Comparison of ENCODE assay signal across 1 cellular context in the genomic region with DNA sequence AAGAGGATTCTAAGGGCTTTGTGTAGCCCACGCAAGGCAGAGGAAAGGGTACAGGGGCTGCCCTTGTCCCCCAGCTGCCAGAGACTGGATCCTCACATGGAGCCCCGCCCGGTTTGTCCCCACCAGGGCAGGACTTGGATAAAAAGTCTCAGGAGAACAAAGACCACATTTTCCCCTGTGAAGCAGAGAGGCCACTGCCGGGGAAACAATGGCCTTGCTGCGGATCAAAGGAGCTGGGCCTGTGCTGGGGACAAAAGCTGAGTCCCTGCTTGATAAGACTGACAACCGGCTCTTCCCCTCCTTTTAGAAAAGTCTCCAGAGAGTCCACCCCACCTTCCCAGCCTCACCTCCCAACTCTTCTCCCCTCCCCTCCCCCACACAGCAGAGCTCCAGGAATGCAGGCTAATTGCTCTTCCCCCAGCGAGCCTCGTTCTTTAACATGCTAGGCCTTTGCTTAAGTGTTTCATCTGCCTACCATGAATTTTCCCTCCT.
TF ChIP-seq lines count a peak whose summit lies in the region.

No MANE protein-coding gene starts in this region.

TF ChIP-seq in HepG2, 621 proteins besides CTCF, POLR2A, EP300 and RAD21 (continued from another document and continues in another):
- no peak for TF ChIP-seq CEBPZ (IDR thresholded peaks at IDR 0.05; ENCODE audit: low read length)
- TF ChIP-seq, protein P1, sequence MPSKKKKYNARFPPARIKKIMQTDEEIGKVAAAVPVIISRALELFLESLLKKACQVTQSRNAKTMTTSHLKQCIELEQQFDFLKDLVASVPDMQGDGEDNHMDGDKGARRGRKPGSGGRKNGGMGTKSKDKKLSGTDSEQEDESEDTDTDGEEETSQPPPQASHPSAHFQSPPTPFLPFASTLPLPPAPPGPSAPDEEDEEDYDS (CRISPR knock-in tag; IDR thresholded peaks at IDR 0.05), result 0 out of 2 replicates have a peak, but pooled peaks have one; percentile 45
- TF ChIP-seq TOPORS (CRISPR knock-in tag; IDR thresholded peaks at IDR 0.05), result no peak
- TF ChIP-seq, protein P2, sequence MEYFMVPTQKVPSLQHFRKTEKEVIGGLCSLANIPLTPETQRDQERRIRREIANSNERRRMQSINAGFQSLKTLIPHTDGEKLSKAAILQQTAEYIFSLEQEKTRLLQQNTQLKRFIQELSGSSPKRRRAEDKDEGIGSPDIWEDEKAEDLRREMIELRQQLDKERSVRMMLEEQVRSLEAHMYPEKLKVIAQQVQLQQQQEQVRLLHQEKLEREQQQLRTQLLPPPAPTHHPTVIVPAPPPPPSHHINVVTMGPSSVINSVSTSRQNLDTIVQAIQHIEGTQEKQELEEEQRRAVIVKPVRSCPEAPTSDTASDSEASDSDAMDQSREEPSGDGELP (IDR thresholded peaks at IDR 0.05; ENCODE audit: borderline replicate concordance, low read depth), result no peak; the same call in 1 of the 2 replicates
- no peak for TF ChIP-seq RBM22 (optimal IDR thresholded peaks at IDR 0.05; ENCODE audit: low read length)
- TF ChIP-seq MYPOP (CRISPR knock-in tag; IDR thresholded peaks at IDR 0.05), result no peak
- TF ChIP-seq ATF1 (CRISPR knock-in tag; IDR thresholded peaks at IDR 0.05), result peak; percentile 15; the same call in 1 of the 2 replicates
- TF ChIP-seq, protein P3, sequence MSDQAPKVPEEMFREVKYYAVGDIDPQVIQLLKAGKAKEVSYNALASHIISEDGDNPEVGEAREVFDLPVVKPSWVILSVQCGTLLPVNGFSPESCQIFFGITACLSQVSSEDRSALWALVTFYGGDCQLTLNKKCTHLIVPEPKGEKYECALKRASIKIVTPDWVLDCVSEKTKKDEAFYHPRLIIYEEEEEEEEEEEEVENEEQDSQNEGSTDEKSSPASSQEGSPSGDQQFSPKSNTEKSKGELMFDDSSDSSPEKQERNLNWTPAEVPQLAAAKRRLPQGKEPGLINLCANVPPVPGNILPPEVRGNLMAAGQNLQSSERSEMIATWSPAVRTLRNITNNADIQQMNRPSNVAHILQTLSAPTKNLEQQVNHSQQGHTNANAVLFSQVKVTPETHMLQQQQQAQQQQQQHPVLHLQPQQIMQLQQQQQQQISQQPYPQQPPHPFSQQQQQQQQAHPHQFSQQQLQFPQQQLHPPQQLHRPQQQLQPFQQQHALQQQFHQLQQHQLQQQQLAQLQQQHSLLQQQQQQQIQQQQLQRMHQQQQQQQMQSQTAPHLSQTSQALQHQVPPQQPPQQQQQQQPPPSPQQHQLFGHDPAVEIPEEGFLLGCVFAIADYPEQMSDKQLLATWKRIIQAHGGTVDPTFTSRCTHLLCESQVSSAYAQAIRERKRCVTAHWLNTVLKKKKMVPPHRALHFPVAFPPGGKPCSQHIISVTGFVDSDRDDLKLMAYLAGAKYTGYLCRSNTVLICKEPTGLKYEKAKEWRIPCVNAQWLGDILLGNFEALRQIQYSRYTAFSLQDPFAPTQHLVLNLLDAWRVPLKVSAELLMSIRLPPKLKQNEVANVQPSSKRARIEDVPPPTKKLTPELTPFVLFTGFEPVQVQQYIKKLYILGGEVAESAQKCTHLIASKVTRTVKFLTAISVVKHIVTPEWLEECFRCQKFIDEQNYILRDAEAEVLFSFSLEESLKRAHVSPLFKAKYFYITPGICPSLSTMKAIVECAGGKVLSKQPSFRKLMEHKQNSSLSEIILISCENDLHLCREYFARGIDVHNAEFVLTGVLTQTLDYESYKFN (CRISPR knock-in tag; conservative IDR thresholded peaks at IDR 0.05), result peak; percentile 90
- no peak for TF ChIP-seq TRIM24 (CRISPR knock-in tag; IDR thresholded peaks at IDR 0.05)
- no peak for TF ChIP-seq GLMP (CRISPR knock-in tag; IDR thresholded peaks at IDR 0.05; ENCODE audit: borderline replicate concordance)
- no peak for TF ChIP-seq ZNF10 (CRISPR knock-in tag; IDR thresholded peaks at IDR 0.05; ENCODE audit: borderline replicate concordance, low read depth)
- TF ChIP-seq ZNF318 (CRISPR knock-in tag; IDR thresholded peaks at IDR 0.05), result no peak
- no peak for TF ChIP-seq ZFP36L2 (CRISPR knock-in tag; IDR thresholded peaks at IDR 0.05)
- TF ChIP-seq, protein P4, sequence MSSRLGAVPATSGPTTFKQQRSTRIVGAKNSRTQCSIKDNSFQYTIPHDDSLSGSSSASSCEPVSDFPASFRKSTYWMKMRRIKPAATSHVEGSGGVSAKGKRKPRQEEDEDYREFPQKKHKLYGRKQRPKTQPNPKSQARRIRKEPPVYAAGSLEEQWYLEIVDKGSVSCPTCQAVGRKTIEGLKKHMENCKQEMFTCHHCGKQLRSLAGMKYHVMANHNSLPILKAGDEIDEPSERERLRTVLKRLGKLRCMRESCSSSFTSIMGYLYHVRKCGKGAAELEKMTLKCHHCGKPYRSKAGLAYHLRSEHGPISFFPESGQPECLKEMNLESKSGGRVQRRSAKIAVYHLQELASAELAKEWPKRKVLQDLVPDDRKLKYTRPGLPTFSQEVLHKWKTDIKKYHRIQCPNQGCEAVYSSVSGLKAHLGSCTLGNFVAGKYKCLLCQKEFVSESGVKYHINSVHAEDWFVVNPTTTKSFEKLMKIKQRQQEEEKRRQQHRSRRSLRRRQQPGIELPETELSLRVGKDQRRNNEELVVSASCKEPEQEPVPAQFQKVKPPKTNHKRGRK (CRISPR knock-in tag; IDR thresholded peaks at IDR 0.05), result no peak
- TF ChIP-seq CC2D1A (CRISPR knock-in tag; IDR thresholded peaks at IDR 0.05), result no peak
- no peak for TF ChIP-seq ZNF451 (CRISPR knock-in tag; IDR thresholded peaks at IDR 0.05)
- TF ChIP-seq, protein P5, sequence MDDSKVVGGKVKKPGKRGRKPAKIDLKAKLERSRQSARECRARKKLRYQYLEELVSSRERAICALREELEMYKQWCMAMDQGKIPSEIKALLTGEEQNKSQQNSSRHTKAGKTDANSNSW (CRISPR knock-in tag; IDR thresholded peaks at IDR 0.05; ENCODE audit: borderline replicate concordance), result no peak
- no peak for TF ChIP-seq BRD4 (CRISPR knock-in tag; IDR thresholded peaks at IDR 0.05)
- no peak for TF ChIP-seq ZZZ3 (CRISPR knock-in tag; IDR thresholded peaks at IDR 0.05; ENCODE audit: borderline replicate concordance)
- no peak for TF ChIP-seq E2F1 (CRISPR knock-in tag; IDR thresholded peaks at IDR 0.05)
- TF ChIP-seq ZNF629 (CRISPR knock-in tag; conservative IDR thresholded peaks at IDR 0.05), result no peak
- TF ChIP-seq GATAD2A (CRISPR knock-in tag; IDR thresholded peaks at IDR 0.05), result peak; percentile 90
- no peak for TF ChIP-seq NFYC (CRISPR knock-in tag; IDR thresholded peaks at IDR 0.05)
- TF ChIP-seq ZFY (CRISPR knock-in tag; IDR thresholded peaks at IDR 0.05), result peak; percentile 62
- TF ChIP-seq SUZ12 (IDR thresholded peaks at IDR 0.05; ENCODE audit: low read depth, low read length), result no peak
- no peak for TF ChIP-seq SP2 (CRISPR knock-in tag; IDR thresholded peaks at IDR 0.05)
- no peak for TF ChIP-seq ZBTB43 (CRISPR knock-in tag; conservative IDR thresholded peaks at IDR 0.05)
- TF ChIP-seq SPEN (CRISPR knock-in tag; IDR thresholded peaks at IDR 0.05; ENCODE audit: low read depth), result no peak
